19 cellular contexts compared by ENCODE assay signal in genomic region chr13:87622921-87623320, GRCh38. TPM values are rescaled to one million over a fixed set of nuclear protein-coding genes. Genes with fewer than 3 reads are reported as not detected.
DNase-seq lines count a peak whose midpoint lies in the region; ATAC-seq and TF ChIP-seq lines count a peak whose summit lies in the region.
"Had no signal": no experiment of that assay in that cellular context is flagged by ENCODE, and none has a peak within 500 bp of the region (broad histone marks: within the 10 kb centered on the region; RNA-seq: fewer than 3 reads in every experiment).

No MANE protein-coding gene starts in this region.

- H3K4me1 ChIP-seq in hepatocyte (ENCODE audit: insufficient read depth) (no peaks in the 10 kb centered on the region), testis (no peaks in the 10 kb centered on the region)
- H3K4me1 ChIP-seq: Peyer's patch had no signal

- no peaks in the 10 kb centered on the region for H3K4me1 Mint-ChIP-seq in natural killer cell
- H3K4me1 Mint-ChIP-seq: CD8-positive, alpha-beta memory T cell; T-cell had no signal

- no peaks in the 10 kb centered on the region for H3K9me2 ChIP-seq in hepatocyte (replicated peaks; ENCODE audit: insufficient read depth)

- TF ChIP-seq CTCF in hepatocyte (IDR thresholded peaks at IDR 0.05; ENCODE audit: poor library complexity) (no peak), testis (IDR thresholded peaks at IDR 0.05) (no peak), natural killer cell (IDR thresholded peaks at IDR 0.05) (no peak)

- peaks cover 0 to 5% of the 10 kb centered on the region in 2 donors for H3K9me3 Mint-ChIP-seq in natural killer cell

- H3K27ac ChIP-seq in hepatocyte (no peak overlapping the region), testis (no peak overlapping the region)
- H3K27ac ChIP-seq: C4-2B, Peyer's patch had no signal

- H3K4me3 ChIP-seq in hepatocyte = no peak overlapping the region
- H3K4me3 ChIP-seq in testis = no peak overlapping the region
- H3K4me3 ChIP-seq: MG63, Peyer's patch had no signal

- ATAC-seq in natural killer cell = no peak
- ATAC-seq: T-cell had no signal

- H3K4me2 ChIP-seq in hepatocyte = no peak overlapping the region

- no peaks in the 10 kb centered on the region for H3K27me3 Mint-ChIP-seq in natural killer cell (ENCODE audit: low read depth in 2 of 2)
- H3K27me3 Mint-ChIP-seq: CD8-positive, alpha-beta memory T cell; T-cell had no signal

- no peaks in the 10 kb centered on the region for H4K20me1 ChIP-seq in hepatocyte (ENCODE audit: insufficient read depth, poor library complexity, severe bottlenecking)

- H3K27me3 ChIP-seq in hepatocyte (no peaks in the 10 kb centered on the region), testis (no peaks in the 10 kb centered on the region)
- H3K27me3 ChIP-seq: MG63, Peyer's patch had no signal

- no peaks in the 10 kb centered on the region for H3K79me2 ChIP-seq in hepatocyte

- no peak overlapping the region for H3K4me3 Mint-ChIP-seq in natural killer cell
- H3K4me3 Mint-ChIP-seq: CD8-positive, alpha-beta memory T cell; HFFc6; T-cell had no signal

- no peak overlapping the region for H3K27ac Mint-ChIP-seq in natural killer cell
- H3K27ac Mint-ChIP-seq: CD8-positive, alpha-beta memory T cell; HFFc6; T-cell had no signal

- 80% methylated on average over 2 of the region's 2 CpGs for WGBS in hepatocyte (ENCODE audit: low lambda C conversion rate, missing lambda C conversion rate)
- WGBS in testis, 2 donors = 85 to 87% methylated on average over 2 of the region's 2 CpGs

- intact Hi-C loops in testis (cut with DNase I; ENCODE audit: low total_unique reads) = no loop called here
- intact Hi-C loops in natural killer cell (cut with micrococcal nuclease) = no loop called here

- H3K9me3 ChIP-seq in hepatocyte (ENCODE audit: low read depth) = no peaks in the 10 kb centered on the region
- no peaks in the 10 kb centered on the region for H3K9me3 ChIP-seq in testis
- H3K9me3 ChIP-seq: MG63, Peyer's patch had no signal

- no peaks in the 10 kb centered on the region for H3K36me3 Mint-ChIP-seq in natural killer cell
- H3K36me3 Mint-ChIP-seq: CD8-positive, alpha-beta memory T cell; T-cell had no signal

- peak; percentile 3 for DNase-seq in H4 (ENCODE audit: low spot score)
- DNase-seq in NCI-H128 (lab: John Stamatoyannopoulos, UW; ENCODE audit: unreplicated experiment) = peak; percentile 7
- DNase-seq in NCI-H446 treated with DMSO at 0.1 percent for 48 hours (lab: John Stamatoyannopoulos, UW) = peak; percentile 15
- peak; percentile 16 for DNase-seq in hepatocyte (ENCODE audit: low spot score)
- no peak for DNase-seq in testis
- no peak for DNase-seq in GM03348 (ENCODE audit: low spot score)
- DNase-seq in natural killer cell = no peak
- DNase-seq: Calu3; CD8-positive, alpha-beta memory T cell; EL; H7; HFFc6; MG63; NCI-H2029 treated with DMSO at 0.1 percent for 48 hours; NCI-H510A treated with DMSO at 0.1 percent for 48 hours; NCI-H774; Peyer's patch; T-cell had no signal

- TF ChIP-seq POLR2A in testis (IDR thresholded peaks at IDR 0.05) = no peak

- no peak overlapping the region for H2AFZ ChIP-seq in hepatocyte

- H3K36me3 ChIP-seq in hepatocyte (replicated peaks; ENCODE audit: insufficient read depth, low read depth) = no peaks in the 10 kb centered on the region
- H3K36me3 ChIP-seq in testis (ENCODE audit: low read depth, missing control alignments) = no peaks in the 10 kb centered on the region
- H3K36me3 ChIP-seq: MG63, Peyer's patch had no signal

RNA-seq across cellular contexts. Expression of gene SLITRK5, which starts 48.2 kb away (rescaled TPM):
- total RNA-seq in H4 (2014; rRNA removed; shearing (Covaris generic)) = 0.14 and 0.43 TPM in 2 replicates
- 0.08 and 0.27 TPM in 2 replicates for total RNA-seq in hepatocyte
- 0.12 and 0.22 TPM in 2 replicates for polyA plus RNA-seq in hepatocyte
- total RNA-seq in testis = under 1 TPM; 0.31 TPM
- 0.24 TPM for polyA plus RNA-seq in testis (ENCODE audit: insufficient read depth, low read depth, low replicate concordance)
- total RNA-seq in natural killer cell = under 1 TPM; 0.02 to 0.10 (median 0.07) TPM
- total RNA-seq: Calu3; CD8-positive, alpha-beta memory T cell; HFFc6 had no signal
- polyA plus RNA-seq: CD8-positive, alpha-beta memory T cell had no signal

Comparison
In these comparisons a context has a peak if more than half of its experiments do, and no peak if none do; other contexts are left out.
1. DNase-seq: peak in H4 (single experiment), NCI-H128 (single experiment), NCI-H446 treated with DMSO at 0.1 percent for 48 hours (single experiment) and hepatocyte (single experiment); none in testis (single experiment), GM03348 (single experiment) and natural killer cell (single experiment).